In the genomic region with DNA sequence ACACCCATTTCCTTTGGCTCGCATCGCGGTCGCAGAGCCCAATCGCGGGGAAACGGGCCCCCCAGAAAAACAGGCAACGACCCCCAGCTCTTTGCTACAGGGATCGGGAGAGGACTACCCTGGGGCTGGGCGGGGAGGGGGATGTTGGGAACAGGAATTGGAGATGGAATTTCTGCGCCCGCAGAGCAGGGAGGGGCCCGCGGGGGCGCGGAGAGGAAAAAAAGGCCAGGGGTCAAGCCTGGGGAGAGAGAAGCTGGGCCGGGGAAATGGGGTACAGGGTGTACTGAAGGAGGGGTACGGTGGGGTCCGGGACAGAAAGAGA, we compare ENCODE assay signal across 8 cellular contexts. TPM values are rescaled to one million over a fixed set of nuclear protein-coding genes. Genes with fewer than 3 reads are reported as not detected.
DNase-seq lines count a peak whose midpoint lies in the region; ATAC-seq, FAIRE-seq and TF ChIP-seq lines count a peak whose summit lies in the region.

No MANE protein-coding gene starts in this region.

- no peak for TF ChIP-seq POLR2A in H54 (IDR thresholded peaks at IDR 0.05; ENCODE audit: low read depth, low read length)

- ATAC-seq in HG02678 (IDR thresholded peaks at IDR 0.05; ENCODE audit: unreplicated experiment) (no peak), GM21515 (IDR thresholded peaks at IDR 0.05; ENCODE audit: unreplicated experiment) (no peak)

- FAIRE-seq in H54 (lab: Jason Lieb, UNC), result no peak

- DNase-seq in ACHN, result peak; percentile 37
- DNase-seq in colonic mucosa, result peak; percentile 18
- DNase-seq in H54 (ENCODE audit: insufficient read length, low spot score), result no peak
- DNase-seq in activated CD4-positive, CD25-positive, alpha-beta regulatory T cell treated with anti-CD3 and anti-CD28 coated beads, Interleukin-2, amount 50 U/mL, for 72 hours, result no peak

- intact Hi-C loops in colonic mucosa (cut with DNase I), result no loop called here

- H3K27me3 ChIP-seq in HUES48 (ENCODE audit: control insufficient read depth, insufficient read depth, low read length), result peaks cover 19% of the 10 kb centered on the region
- H3K27me3 ChIP-seq in colonic mucosa, result peaks cover 4% of the 10 kb centered on the region
- peaks cover 27% of the 10 kb centered on the region for H3K27me3 ChIP-seq in mucosa of stomach (ENCODE audit: control insufficient read depth, insufficient read depth, low read length)

- no peaks in the 10 kb centered on the region for H3K36me3 ChIP-seq in HUES48 (ENCODE audit: control insufficient read depth, insufficient read depth, low read length)
- no peaks in the 10 kb centered on the region for H3K36me3 ChIP-seq in colonic mucosa
- H3K36me3 ChIP-seq in mucosa of stomach (ENCODE audit: control insufficient read depth, insufficient read depth, low read length), result no peaks in the 10 kb centered on the region

- H3K4me1 ChIP-seq in HUES48 (ENCODE audit: control insufficient read depth, insufficient read depth, low read length), result peaks cover 8% of the 10 kb centered on the region
- no peaks in the 10 kb centered on the region for H3K4me1 ChIP-seq in colonic mucosa
- peaks cover 15% of the 10 kb centered on the region for H3K4me1 ChIP-seq in mucosa of stomach (ENCODE audit: control insufficient read depth, insufficient read depth, low read length)

- H3K27ac ChIP-seq in HUES48 (ENCODE audit: low read depth, low read length) (peak overlapping the region; percentile 31), colonic mucosa (peak overlapping the region; percentile 34)

- H3K9ac ChIP-seq in HUES48 (ENCODE audit: low read depth, low read length) (peak overlapping the region; percentile 73), colonic mucosa (ENCODE audit: low read depth in 2 of 2, low read length in 2 of 2) (peak overlapping the region; percentile 12 to 60), mucosa of stomach (ENCODE audit: low read length) (peak overlapping the region; percentile 51)

- in situ Hi-C loops in ACHN (cut with HindIII; ENCODE audit: low pct_ligation_motif_present, low pct_unique_long_range_greater_than_20kb, low sequenced_read_pairs), result no loop called here

- H3K9me3 ChIP-seq in HUES48 (ENCODE audit: control insufficient read depth, insufficient read depth, low read length) (no peaks in the 10 kb centered on the region), colonic mucosa (no peaks in the 10 kb centered on the region), mucosa of stomach (ENCODE audit: control insufficient read depth, low read length) (no peaks in the 10 kb centered on the region)

- H3K4me3 ChIP-seq in HUES48 (ENCODE audit: low read depth, low read length) (peak overlapping the region; percentile 81), colonic mucosa (peak overlapping the region; percentile 40), mucosa of stomach (ENCODE audit: low read length) (peak overlapping the region; percentile 1)

- TF ChIP-seq CTCF in colonic mucosa (IDR thresholded peaks at IDR 0.05), result no peak

RNA-seq across cellular contexts. Expression of a gene that starts 0.4 kb away (rescaled TPM):
- total RNA-seq in colonic mucosa, result 10 to 100 TPM in 1 of 2 donors, 1 to 10 TPM in 1; 6.1 to 10.8 TPM

Comparison
In these comparisons a context has a peak if more than half of its experiments do, and no peak if none do; other contexts are left out.
1. DNase-seq: peak in ACHN (single experiment) and colonic mucosa (single experiment); none in H54 (single experiment) and activated CD4-positive, CD25-positive, alpha-beta regulatory T cell treated with anti-CD3 and anti-CD28 coated beads, Interleukin-2, amount 50 U/mL, for 72 hours (single experiment).
2. H3K4me3 ChIP-seq: peak in every context shown above with its lines; median percentile 81 in HUES48; 40 in colonic mucosa; 1 in mucosa of stomach.
3. Peak in every context shown above with its lines, with median percentiles within 50 percentile points of each other: H3K9ac ChIP-seq.